8 cellular contexts compared by ENCODE assay signal in the genomic region with DNA sequence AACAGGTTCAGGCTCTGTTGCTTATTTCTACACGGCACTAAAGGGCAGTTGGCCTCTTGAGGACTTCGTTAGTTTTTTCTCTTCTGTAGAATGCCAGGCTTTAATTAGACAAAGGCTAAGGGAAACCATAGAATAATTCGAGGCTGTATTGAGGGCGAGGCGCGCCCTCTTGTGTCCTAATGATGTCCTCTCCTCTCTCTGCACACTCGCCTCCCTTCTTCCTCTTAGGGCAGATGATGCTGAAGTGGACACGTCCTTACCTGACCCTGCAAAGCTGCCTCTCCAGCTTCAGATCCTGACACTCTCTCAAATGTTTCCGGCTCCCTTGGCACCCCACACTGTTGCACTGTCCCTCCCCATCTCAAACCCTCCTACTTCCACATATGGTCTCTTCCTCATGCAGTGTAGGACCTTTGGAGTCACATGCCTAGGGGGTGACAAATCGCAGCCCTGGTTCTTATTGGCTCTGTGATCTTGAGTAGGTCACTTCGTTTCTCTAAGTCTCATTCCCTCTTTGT. TPM values are rescaled to one million over a fixed set of nuclear protein-coding genes. Genes with fewer than 3 reads are reported as not detected.
DNase-seq lines count a peak whose midpoint lies in the region; ATAC-seq and TF ChIP-seq lines count a peak whose summit lies in the region.

No MANE protein-coding gene starts in this region.

- peak; percentile 81 for TF ChIP-seq CTCF in lower lobe of right lung (IDR thresholded peaks at IDR 0.05)

- no peaks in the 10 kb centered on the region for H3K27me3 ChIP-seq in lower lobe of right lung (ENCODE audit: low read depth)

- no peaks in the 10 kb centered on the region for H3K36me3 ChIP-seq in lower lobe of right lung

- no peaks in the 10 kb centered on the region for H3K9me3 Mint-ChIP-seq in activated CD4-positive, alpha-beta T cell treated with anti-CD3 and anti-CD28 coated beads, Interleukin-2, amount 10 ng/mL, durations not matched to agents 24 days and 14 days

- DNase-seq in DMS53 (lab: John Stamatoyannopoulos, UW) (peak; percentile 95), NCI-H510A (lab: John Stamatoyannopoulos, UW) (peak; percentile 92), dermis microvascular lymphatic vessel endothelial cell (ENCODE audit: low read depth in 2 of 2) (peak; percentile 59 to 81), lower lobe of right lung (peak; percentile 79)
- peak; percentile 88 for DNase-seq in activated CD4-positive, alpha-beta T cell treated with anti-CD3 and anti-CD28 coated beads, Interleukin-2, amount 10 ng/mL, durations not matched to agents 24 days and 14 days
- DNase-seq in stimulated activated CD4-positive, alpha-beta T cell treated with anti-CD3 and anti-CD28 coated beads, TNF-alpha, amount 100 ng/mL, for 4 hours (ENCODE audit: low read depth in 3 of 3) = peak in 2 of 3 experiments; percentile 15 to 27

- peaks cover 22% of the 10 kb centered on the region for H3K4me1 Mint-ChIP-seq in activated CD4-positive, alpha-beta T cell treated with anti-CD3 and anti-CD28 coated beads, Interleukin-2, amount 10 ng/mL, durations not matched to agents 24 days and 14 days

- H3K36me3 Mint-ChIP-seq in activated CD4-positive, alpha-beta T cell treated with anti-CD3 and anti-CD28 coated beads, Interleukin-2, amount 10 ng/mL, durations not matched to agents 24 days and 14 days (ENCODE audit: low read depth) = no peaks in the 10 kb centered on the region

- H3K4me3 Mint-ChIP-seq in activated CD4-positive, alpha-beta T cell treated with anti-CD3 and anti-CD28 coated beads, Interleukin-2, amount 10 ng/mL, durations not matched to agents 24 days and 14 days = peak overlapping the region; percentile 21

- peaks cover 2% of the 10 kb centered on the region for H3K27me3 Mint-ChIP-seq in activated CD4-positive, alpha-beta T cell treated with anti-CD3 and anti-CD28 coated beads, Interleukin-2, amount 10 ng/mL, durations not matched to agents 24 days and 14 days

- H3K4me3 ChIP-seq in lower lobe of right lung = no peak overlapping the region

- no peaks in the 10 kb centered on the region for H3K9me3 ChIP-seq in lower lobe of right lung

- ATAC-seq in HG03108 (IDR thresholded peaks at IDR 0.05; ENCODE audit: unreplicated experiment) (peak; percentile 36), lower lobe of right lung (peak; percentile 62 to 68), GM21576 (IDR thresholded peaks at IDR 0.05; ENCODE audit: unreplicated experiment) (no peak)

- H3K27ac ChIP-seq in lower lobe of right lung = no peak overlapping the region

- peaks cover 21% of the 10 kb centered on the region for H3K4me1 ChIP-seq in lower lobe of right lung

- no peak overlapping the region for H3K27ac Mint-ChIP-seq in activated CD4-positive, alpha-beta T cell treated with anti-CD3 and anti-CD28 coated beads, Interleukin-2, amount 10 ng/mL, durations not matched to agents 24 days and 14 days

- intact Hi-C loops in activated CD4-positive, alpha-beta T cell treated with anti-CD3 and anti-CD28 coated beads, Interleukin-2, amount 10 ng/mL, durations not matched to agents 24 days and 14 days (cut with micrococcal nuclease) = loop anchor here (2.0 to 10.0 kb wide), 3 partner anchors 103 to 376 kb away; no protein-coding TSS in a partner anchor
- intact Hi-C loops in lower lobe of right lung (cut with DNase I) = no loop called here

RNA-seq across cellular contexts. Expression of gene ZSCAN20, which starts 1.9 kb away (rescaled TPM):
- total RNA-seq in activated CD4-positive, alpha-beta T cell treated with anti-CD3 and anti-CD28 coated beads, Interleukin-2, amount 10 ng/mL, durations not matched to agents 24 days and 14 days = 2.0 and 2.8 TPM in 2 replicates
- total RNA-seq in dermis microvascular lymphatic vessel endothelial cell (5.5 and 6.6 TPM in 2 replicates), lower lobe of right lung (5.2 TPM)

RNA-seq across cellular contexts. Expression of gene PHC2, which starts 39.7 kb away (rescaled TPM):
- 32.4 and 34.2 TPM in 2 replicates for total RNA-seq in activated CD4-positive, alpha-beta T cell treated with anti-CD3 and anti-CD28 coated beads, Interleukin-2, amount 10 ng/mL, durations not matched to agents 24 days and 14 days
- 73.7 and 123 TPM in 2 replicates for total RNA-seq in dermis microvascular lymphatic vessel endothelial cell
- 105 TPM for total RNA-seq in lower lobe of right lung

Comparison
In these comparisons a context has a peak if more than half of its experiments do, and no peak if none do; other contexts are left out.
1. DNase-seq: peak in every context shown above with its lines; median percentile 95 in DMS53; 92 in NCI-H510A; 88 in activated CD4-positive, alpha-beta T cell treated with anti-CD3 and anti-CD28 coated beads, Interleukin-2, amount 10 ng/mL, durations not matched to agents 24 days and 14 days; 79 in lower lobe of right lung; 70 in dermis microvascular lymphatic vessel endothelial cell; 21 in stimulated activated CD4-positive, alpha-beta T cell treated with anti-CD3 and anti-CD28 coated beads, TNF-alpha, amount 100 ng/mL, for 4 hours.